In the genomic region with DNA sequence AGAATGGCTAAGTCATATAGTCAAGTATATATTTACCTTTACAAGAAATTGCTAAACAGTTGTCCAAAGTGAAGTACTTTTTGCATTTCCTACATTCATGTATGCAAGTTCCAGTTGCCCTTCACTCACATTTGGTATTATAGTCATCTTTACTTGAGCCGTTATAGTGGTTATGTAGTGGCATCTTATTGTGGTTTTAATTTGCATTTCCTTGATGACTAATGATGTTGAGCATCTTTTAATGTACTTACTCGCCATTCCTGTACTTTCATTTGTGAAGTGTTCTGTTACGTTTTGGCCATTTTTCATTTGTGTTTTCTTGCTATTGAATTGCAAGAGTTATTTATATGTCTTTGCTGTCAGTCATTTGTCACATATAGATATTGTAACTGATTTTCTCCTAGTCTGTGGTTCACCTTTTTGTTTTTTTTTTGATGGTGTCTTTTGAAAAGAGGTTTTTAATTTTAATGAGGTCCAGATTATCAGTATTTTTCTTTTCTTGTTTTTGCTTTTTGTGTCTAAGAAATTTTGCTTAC, we compare ENCODE assay signal across 10 cellular contexts. TPM values are rescaled to one million over a fixed set of nuclear protein-coding genes. Genes with fewer than 3 reads are reported as not detected.
A peak's percentile ranks its signal among the peaks of the same experiment; 100 is the strongest.
DNase-seq lines count a peak whose midpoint lies in the region; FAIRE-seq and TF ChIP-seq lines count a peak whose summit lies in the region.
"Had no signal": no experiment of that assay in that cellular context is flagged by ENCODE, and none has a peak within 500 bp of the region (broad histone marks: within the 10 kb centered on the region; RNA-seq: fewer than 3 reads in every experiment).

No MANE protein-coding gene starts in this region.

- H3K27me3 Mint-ChIP-seq in activated T-helper 2 cell treated with anti-CD3 and anti-CD28 coated beads, Interferon-gamma antibody, Interleukin-2, Interleukin-4, amounts not matched to agents 10 μg/mL and 5 μg/mL and 100 μg/mL, durations not matched to agents 14 hours and 24 hours and 36 hours (ENCODE audit: low read depth) = no peaks in the 10 kb centered on the region

- H3K36me3 Mint-ChIP-seq in activated T-helper 2 cell treated with anti-CD3 and anti-CD28 coated beads, Interferon-gamma antibody, Interleukin-2, Interleukin-4, amounts not matched to agents 10 μg/mL and 5 μg/mL and 100 μg/mL, durations not matched to agents 14 hours and 24 hours and 36 hours (ENCODE audit: low read depth) = peaks cover 39% of the 10 kb centered on the region

- H3K36me3 ChIP-seq in KOPT-K1 (ENCODE audit: insufficient read depth, low read length) = 0 out of 2 replicates have a peak, but pooled peaks cover 4% of the 10 kb centered on the region

- DNase-seq in GM12892 (ENCODE audit: insufficient read length) (no peak), kidney tubule cell (ENCODE audit: low spot score) (peak; percentile 31), GDM1 (lab: John Stamatoyannopoulos, UW) (no peak), frontal cortex (ENCODE audit: low spot score in 2 of 2) (no peak), NCI-H526 treated with DMSO at 0.1 percent for 48 hours (lab: John Stamatoyannopoulos, UW) (no peak)
- no peak for DNase-seq in activated T-helper 2 cell treated with anti-CD3 and anti-CD28 coated beads, Interferon-gamma antibody, Interleukin-2, Interleukin-4, amounts not matched to agents 10 μg/mL and 5 μg/mL and 100 μg/mL, durations not matched to agents 14 hours and 24 hours and 36 hours (ENCODE audit: low spot score)
- DNase-seq in stimulated activated CD4-positive, alpha-beta T cell treated with anti-CD3 and anti-CD28 coated beads, Interleukin-2, amount 100 ng/mL, for 48 hours = no peak
- DNase-seq: NCI-H446 had no signal

- H3K27ac Mint-ChIP-seq in activated T-helper 2 cell treated with anti-CD3 and anti-CD28 coated beads, Interferon-gamma antibody, Interleukin-2, Interleukin-4, amounts not matched to agents 10 μg/mL and 5 μg/mL and 100 μg/mL, durations not matched to agents 14 hours and 24 hours and 36 hours = peak overlapping the region; percentile 71

- peak overlapping the region; percentile 53 for H3K27ac ChIP-seq in KOPT-K1 (ENCODE audit: low read depth, low read length, poor library complexity, severe bottlenecking)

- intact Hi-C loops in activated T-helper 2 cell treated with anti-CD3 and anti-CD28 coated beads, Interferon-gamma antibody, Interleukin-2, Interleukin-4, amounts not matched to agents 10 μg/mL and 5 μg/mL and 100 μg/mL, durations not matched to agents 14 hours and 24 hours and 36 hours (cut with micrococcal nuclease) = loop anchor here (1.0 kb wide), 1 partner anchor 28 kb away; the partner anchor contains the start of genes ARFIP1 and TIGD4

- peak overlapping the region; percentile 9 for H3K4me3 Mint-ChIP-seq in activated T-helper 2 cell treated with anti-CD3 and anti-CD28 coated beads, Interferon-gamma antibody, Interleukin-2, Interleukin-4, amounts not matched to agents 10 μg/mL and 5 μg/mL and 100 μg/mL, durations not matched to agents 14 hours and 24 hours and 36 hours (ENCODE audit: low read depth)

- FAIRE-seq in GM12892 (lab: Jason Lieb, UNC) (peak; percentile 63), frontal cortex (lab: Jason Lieb, UNC) (no peak)
- FAIRE-seq: G401.6 had no signal

- H3K9me3 ChIP-seq in KOPT-K1 (ENCODE audit: insufficient read depth, low read length, poor library complexity, severe bottlenecking) = peaks cover 21% of the 10 kb centered on the region

- H3K4me1 Mint-ChIP-seq in activated T-helper 2 cell treated with anti-CD3 and anti-CD28 coated beads, Interferon-gamma antibody, Interleukin-2, Interleukin-4, amounts not matched to agents 10 μg/mL and 5 μg/mL and 100 μg/mL, durations not matched to agents 14 hours and 24 hours and 36 hours (ENCODE audit: low read depth) = peaks cover 38% of the 10 kb centered on the region

- peaks cover 13% of the 10 kb centered on the region for H3K9me3 Mint-ChIP-seq in activated T-helper 2 cell treated with anti-CD3 and anti-CD28 coated beads, Interferon-gamma antibody, Interleukin-2, Interleukin-4, amounts not matched to agents 10 μg/mL and 5 μg/mL and 100 μg/mL, durations not matched to agents 14 hours and 24 hours and 36 hours

- TF ChIP-seq POLR2A in GM12892 (IDR thresholded peaks at IDR 0.05; ENCODE audit: low read depth, low read length) = no peak

RNA-seq across cellular contexts. Expression of gene ARFIP1, which starts 27.6 kb away (rescaled TPM):
- 11.7 TPM for polyA plus RNA-seq in GM12892 (2012; ENCODE audit: missing spikeins)
- total RNA-seq in activated T-helper 2 cell treated with anti-CD3 and anti-CD28 coated beads, Interferon-gamma antibody, Interleukin-2, Interleukin-4, amounts not matched to agents 10 μg/mL and 5 μg/mL and 100 μg/mL, durations not matched to agents 14 hours and 24 hours and 36 hours = 16.6 and 16.7 TPM in 2 replicates
- total RNA-seq in frontal cortex = 50.5 TPM

RNA-seq across cellular contexts. Expression of gene TIGD4, which starts 27.8 kb away (rescaled TPM):
- 0.49 TPM for polyA plus RNA-seq in GM12892 (2012; ENCODE audit: missing spikeins)
- 0.23 and 0.28 TPM in 2 replicates for total RNA-seq in activated T-helper 2 cell treated with anti-CD3 and anti-CD28 coated beads, Interferon-gamma antibody, Interleukin-2, Interleukin-4, amounts not matched to agents 10 μg/mL and 5 μg/mL and 100 μg/mL, durations not matched to agents 14 hours and 24 hours and 36 hours
- 3.3 TPM for total RNA-seq in frontal cortex
